ENCODE assay signal across 8 cellular contexts in genomic region chr7:128166603-128167315, GRCh38.
DNase-seq lines count a peak whose midpoint lies in the region; FAIRE-seq and TF ChIP-seq lines count a peak whose summit lies in the region.

No MANE protein-coding gene starts in this region.

- H3K27me3 Mint-ChIP-seq in H9 (ENCODE audit: low read depth), result peaks cover 98% of the 10 kb centered on the region
- H3K27me3 Mint-ChIP-seq in activated naive CD8-positive, alpha-beta T cell treated with anti-CD3 and anti-CD28 coated beads for 36 hours, result peaks cover 84% of the 10 kb centered on the region

- H3K4me3 Mint-ChIP-seq in H9, result peak overlapping the region; percentile 60 to 86
- peak overlapping the region; percentile 67 for H3K4me3 Mint-ChIP-seq in activated naive CD8-positive, alpha-beta T cell treated with anti-CD3 and anti-CD28 coated beads for 36 hours

- no peak overlapping the region for H2BK120ac ChIP-seq in H9 (ENCODE audit: low read depth, low read length, poor library complexity, severe bottlenecking)

- no peak overlapping the region for H3K56ac ChIP-seq in H9 (ENCODE audit: insufficient read length, low read depth, low read length)

- no peak overlapping the region for H4K91ac ChIP-seq in H9 (ENCODE audit: insufficient read length, low read depth, low read length)

- TF ChIP-seq POLR2A in spleen (IDR thresholded peaks at IDR 0.05), result no peak

- H3K4me3 ChIP-seq in AG09309 (ENCODE audit: control insufficient read depth, low read depth, low read length) (peak overlapping the region; percentile 27), iPS-20b (ENCODE audit: low read length) (peak overlapping the region; percentile 76), spleen (peak overlapping the region; percentile 34 to 71 (median 44))

- intact Hi-C loops in spleen (cut with DNase I; ENCODE audit: low total_unique reads), result no loop called here

- WGBS in H9 (ENCODE audit: extremely low coverage, insufficient read length, low lambda C conversion rate), result no CpG with 5 or more reads among the region's 63 CpGs
- 2 to 9% (median 3%) methylated on average over 42 to 63 of the region's 63 CpGs for WGBS in spleen, 5 donors

- no peak overlapping the region for H2AFZ ChIP-seq in H9 (ENCODE audit: low read length)

- H3K18ac ChIP-seq in H9 (ENCODE audit: insufficient read length, low read depth, low read length), result no peak overlapping the region

- no peak overlapping the region for H3K9ac ChIP-seq in H9 (ENCODE audit: extremely low read depth, insufficient read length, low read length)
- H3K9ac ChIP-seq in iPS-20b (ENCODE audit: low read depth, low read length), result no peak overlapping the region

- H3K4me1 Mint-ChIP-seq in H9, result peaks cover 24 to 34% of the 10 kb centered on the region in 2 experiments
- peaks cover 12% of the 10 kb centered on the region for H3K4me1 Mint-ChIP-seq in activated naive CD8-positive, alpha-beta T cell treated with anti-CD3 and anti-CD28 coated beads for 36 hours

- H3K4ac ChIP-seq in H9 (ENCODE audit: low read depth, low read length), result no peak overlapping the region

- H3K4me2 ChIP-seq in H9 (ENCODE audit: insufficient read depth, insufficient read length, low read length), result peak overlapping the region; percentile 77

- H3K9me3 Mint-ChIP-seq in H9, result no peaks in the 10 kb centered on the region; a peak in 1 of 5 replicates
- H3K9me3 Mint-ChIP-seq in activated naive CD8-positive, alpha-beta T cell treated with anti-CD3 and anti-CD28 coated beads for 36 hours, result no peaks in the 10 kb centered on the region

- no peak overlapping the region for H2BK5ac ChIP-seq in H9 (ENCODE audit: insufficient read length, low read length)

- peaks cover 15% of the 10 kb centered on the region for H3K23me2 ChIP-seq in H9 (ENCODE audit: insufficient read length, low read depth, low read length, poor library complexity, severe bottlenecking)

- H3K27me3 ChIP-seq in H9 (ENCODE audit: insufficient read depth, low read length) (peaks cover 45% of the 10 kb centered on the region; the same call in 1 of the 2 replicates), iPS-20b (ENCODE audit: insufficient read depth, low read length) (peaks cover 98% of the 10 kb centered on the region), spleen (replicated peaks in 1 of 7) (peaks cover 10 to 99% (median 50%) of the 10 kb centered on the region in 7 donors)

- H2AK5ac ChIP-seq in H9 (ENCODE audit: insufficient read length, low read length), result no peak overlapping the region

- no peak overlapping the region for H3K27ac ChIP-seq in H9 (ENCODE audit: insufficient read length, low read depth, low read length)
- H3K27ac ChIP-seq in iPS-20b (ENCODE audit: low read length), result no peak overlapping the region
- H3K27ac ChIP-seq in spleen, result no peak overlapping the region

- DNase-seq in AG09309 (ENCODE audit: low read depth), result no peak
- DNase-seq in H9, result peak; percentile 62
- DNase-seq in activated naive CD8-positive, alpha-beta T cell treated with anti-CD3 and anti-CD28 coated beads for 36 hours, result peak; percentile 22
- DNase-seq in spleen, result no peak
- DNase-seq in GM19239 (ENCODE audit: insufficient read length, low spot score), result no peak
- no peak for DNase-seq in RCC 7860 (ENCODE audit: low spot score)
- DNase-seq in NCI-H1436 (lab: John Stamatoyannopoulos, UW), result no peak

- H3K23ac ChIP-seq in H9 (ENCODE audit: insufficient read length, low read depth, low read length), result no peak overlapping the region

- H3K36me3 Mint-ChIP-seq in H9 (ENCODE audit: insufficient read depth in 1 of 3, low read depth in 3 of 3), result no peaks in the 10 kb centered on the region
- no peaks in the 10 kb centered on the region for H3K36me3 Mint-ChIP-seq in activated naive CD8-positive, alpha-beta T cell treated with anti-CD3 and anti-CD28 coated beads for 36 hours

- H3K79me1 ChIP-seq in H9 (ENCODE audit: insufficient read depth, low read depth, low read length, poor library complexity, severe bottlenecking), result no peaks in the 10 kb centered on the region

- H3K4me1 ChIP-seq in H9 (ENCODE audit: insufficient read depth, low read length) (peaks cover 4% of the 10 kb centered on the region; the same call in 1 of the 2 replicates), iPS-20b (ENCODE audit: insufficient read depth, low read length) (peaks cover 20% of the 10 kb centered on the region), spleen (peaks cover 0 to 32% (median 28%) of the 10 kb centered on the region in 6 donors)

- no peak overlapping the region for H4K8ac ChIP-seq in H9 (replicated peaks; ENCODE audit: insufficient read length, low read depth, low read length)

- H2BK15ac ChIP-seq in H9 (ENCODE audit: low read depth, low read length), result no peak overlapping the region

- no peak overlapping the region for H2BK12ac ChIP-seq in H9 (ENCODE audit: insufficient read length, low read depth, low read length)

- H4K5ac ChIP-seq in H9 (ENCODE audit: insufficient read length, low read depth, low read length), result no peak overlapping the region

- H2BK20ac ChIP-seq in H9 (ENCODE audit: low read depth, low read length, poor library complexity, severe bottlenecking), result no peak overlapping the region

- no peaks in the 10 kb centered on the region for H4K20me1 ChIP-seq in H9 (ENCODE audit: control insufficient read depth, insufficient read depth, insufficient read length)

- TF ChIP-seq CTCF in AG09309 (IDR thresholded peaks at IDR 0.05; ENCODE audit: control insufficient read depth, insufficient read depth, low read depth, low read length, missing control alignments) (no peak), H9 (conservative IDR thresholded peaks at IDR 0.05) (no peak), spleen (IDR thresholded peaks at IDR 0.05 in 8 of 11, conservative IDR thresholded peaks at IDR 0.05 in 3 of 11) (no peak)

- H3K9me3 ChIP-seq in H9 (ENCODE audit: control insufficient read depth, low read depth, low read length) (no peaks in the 10 kb centered on the region), iPS-20b (ENCODE audit: insufficient read depth, low read depth, low read length) (no peaks in the 10 kb centered on the region), spleen (no peaks in the 10 kb centered on the region)

- no peak overlapping the region for H3T11ph ChIP-seq in H9 (ENCODE audit: low read length)

- H3K79me2 ChIP-seq in H9 (ENCODE audit: insufficient read depth, low read length), result no peaks in the 10 kb centered on the region

- no peak overlapping the region; the same call in 1 of the 2 replicates for H3K14ac ChIP-seq in H9 (ENCODE audit: insufficient read depth, low read length)

- no peak overlapping the region; a peak in 1 of 7 replicates for H3K27ac Mint-ChIP-seq in H9
- no peak overlapping the region for H3K27ac Mint-ChIP-seq in activated naive CD8-positive, alpha-beta T cell treated with anti-CD3 and anti-CD28 coated beads for 36 hours

- no peaks in the 10 kb centered on the region for H3K36me3 ChIP-seq in iPS-20b (ENCODE audit: insufficient read depth, low read depth, low read length)
- H3K36me3 ChIP-seq in spleen, result no peaks in the 10 kb centered on the region

- no peak for FAIRE-seq in GM19239 (lab: Jason Lieb, UNC)
- no peak for FAIRE-seq in RCC 7860 (lab: Jason Lieb, UNC)

Comparison
In these comparisons a context has a peak if more than half of its experiments do, and no peak if none do; other contexts are left out.
1. DNase-seq: peak in H9 (single experiment) and activated naive CD8-positive, alpha-beta T cell treated with anti-CD3 and anti-CD28 coated beads for 36 hours (single experiment); none in AG09309 (single experiment), spleen (single experiment), GM19239 (single experiment), RCC 7860 (single experiment) and NCI-H1436 (single experiment).
2. Peak in every context shown above with its lines, with median percentiles within 50 percentile points of each other: H3K4me3 ChIP-seq.